Comparison of ENCODE assay signal across 11 cellular contexts in the genomic region with DNA sequence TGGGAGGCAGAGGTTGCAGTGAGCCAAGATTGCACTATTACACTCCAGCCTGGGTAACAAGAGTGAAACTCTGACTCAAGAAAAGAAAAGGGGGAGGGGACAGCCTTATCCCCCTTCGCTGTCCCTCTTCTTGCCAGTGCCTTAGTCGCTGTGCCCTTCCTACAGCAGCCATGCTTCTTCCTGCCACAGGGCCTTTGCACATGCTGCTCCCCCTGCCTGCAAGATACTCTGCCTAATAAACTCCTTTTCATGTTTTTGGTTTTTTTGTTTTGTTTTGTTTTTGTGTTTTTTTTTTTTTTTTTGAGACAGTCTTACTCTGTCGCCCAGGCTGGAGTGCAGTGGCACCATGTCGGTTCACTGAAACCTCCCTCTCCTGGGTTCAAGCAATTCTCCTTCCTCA. TPM values are rescaled to one million over a fixed set of nuclear protein-coding genes. Genes with fewer than 3 reads are reported as not detected.
"Had no signal": no experiment of that assay in that cellular context is flagged by ENCODE, and none has a peak within 500 bp of the region (broad histone marks: within the 10 kb centered on the region; RNA-seq: fewer than 3 reads in every experiment).

No MANE protein-coding gene starts in this region.

- DNase-seq: GM23248, GOT3, H7, H9, HCEC 1CT, HFFc6 had no signal

- H3K4me1 ChIP-seq: HAP-1 had no signal

- ATAC-seq: GM23338, HCT116 had no signal

- H3K9me3 ChIP-seq: HAP-1 had no signal

- H3K27ac ChIP-seq: GM23248 had no signal

- H3K9me3 Mint-ChIP-seq: HFFc6 had no signal

- H3K9ac ChIP-seq: GM23248 had no signal

- FAIRE-seq: H1, H54 had no signal

- H3K4me3 Mint-ChIP-seq: GM23338, H9, HFFc6 had no signal

- H3K4me1 Mint-ChIP-seq: GM23338, H9 had no signal

- H2AFZ ChIP-seq: GM23248, GM23338 had no signal

- H3K4me2 ChIP-seq: GM23338 had no signal

- H3K27ac Mint-ChIP-seq: GM23338, H9, HFFc6 had no signal

- H3K36me3 ChIP-seq: HAP-1 had no signal

- H3K4me3 ChIP-seq: GM23248, GM23338, HAP-1 had no signal

RNA-seq across cellular contexts. Expression of a gene that starts 21.4 kb away (rescaled TPM):
- total RNA-seq: GM23248, H1, H7, H9, HFFc6 had no signal
- polyA plus RNA-seq: GM23248 had no signal
